Comparison of ENCODE assay signal across 10 cellular contexts in the genomic region with DNA sequence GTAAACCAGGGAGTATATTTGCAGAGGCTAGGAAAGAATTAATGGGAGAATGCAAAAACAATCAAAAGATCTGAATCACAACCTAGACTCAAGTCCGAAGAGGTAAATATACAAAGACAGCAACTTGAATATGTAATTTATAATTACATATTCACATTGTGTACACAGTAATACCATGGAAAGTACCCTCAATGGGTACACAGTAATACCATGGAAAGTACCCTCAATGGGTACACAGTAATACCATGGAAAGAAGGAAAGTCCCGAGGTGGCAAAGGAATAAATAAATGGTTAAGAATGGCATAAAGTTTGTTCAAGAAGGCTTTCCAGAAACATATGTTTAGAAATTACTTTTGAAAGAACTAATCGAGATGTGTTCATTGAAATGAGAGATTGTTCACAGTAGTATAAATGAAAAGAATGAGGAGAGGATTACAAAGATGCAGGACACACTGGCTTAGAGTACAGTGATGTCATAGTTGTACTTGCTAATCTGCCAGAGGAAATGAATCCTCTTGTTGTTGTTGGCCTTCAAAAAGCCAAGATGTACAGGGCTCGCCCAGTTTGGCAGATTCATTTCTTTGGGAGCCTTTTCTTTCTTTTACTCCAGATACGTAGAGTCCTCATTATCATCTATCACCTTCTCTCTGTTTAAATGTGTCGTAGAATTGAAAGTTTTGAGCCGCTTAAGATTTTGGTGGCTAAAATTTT.
DNase-seq lines count a peak whose midpoint lies in the region; ATAC-seq and TF ChIP-seq lines count a peak whose summit lies in the region.
"Had no signal": no experiment of that assay in that cellular context is flagged by ENCODE, and none has a peak within 500 bp of the region (broad histone marks: within the 10 kb centered on the region; RNA-seq: fewer than 3 reads in every experiment).

No MANE protein-coding gene starts in this region.

- H3K9me3 Mint-ChIP-seq in HFFc6, result no peaks in the 10 kb centered on the region
- H3K9me3 Mint-ChIP-seq: stimulated activated naive B cell treated with anti-CD40 and anti-IgM and Interleukin-4, amounts not matched to agents 10 μg/mL and 1 μg/mL and 100 μg/mL, for 72 hours had no signal

- H3K27me3 ChIP-seq in brain microvascular endothelial cell (replicated peaks) (no peaks in the 10 kb centered on the region), right atrium auricular region (no peaks in the 10 kb centered on the region)

- peak overlapping the region; percentile 58 for H3K27ac ChIP-seq in brain microvascular endothelial cell
- peak overlapping the region; percentile 67 to 72 for H3K27ac ChIP-seq in right atrium auricular region

- TF ChIP-seq CTCF in HFFc6 (IDR thresholded peaks at IDR 0.05) (no peak), brain microvascular endothelial cell (IDR thresholded peaks at IDR 0.05; ENCODE audit: low read depth, low read length, missing control alignments) (no peak), right atrium auricular region (IDR thresholded peaks at IDR 0.05) (no peak)

- H3K4me3 Mint-ChIP-seq in HFFc6, result peak overlapping the region; percentile 38; the same call in 1 of the 2 replicates
- H3K4me3 Mint-ChIP-seq: stimulated activated naive B cell treated with anti-CD40 and anti-IgM and Interleukin-4, amounts not matched to agents 10 μg/mL and 1 μg/mL and 100 μg/mL, for 72 hours had no signal

- H3K27me3 Mint-ChIP-seq in HFFc6 (ENCODE audit: insufficient read depth), result peaks cover 1% of the 10 kb centered on the region; the same call in 1 of the 2 replicates

- H3K36me3 Mint-ChIP-seq in HFFc6 (ENCODE audit: low read depth), result 0 out of 2 replicates have a peak, but pooled peaks cover 3% of the 10 kb centered on the region
- H3K36me3 Mint-ChIP-seq: stimulated activated naive B cell treated with anti-CD40 and anti-IgM and Interleukin-4, amounts not matched to agents 10 μg/mL and 1 μg/mL and 100 μg/mL, for 72 hours had no signal

- ATAC-seq in stimulated activated naive CD8-positive, alpha-beta T cell treated with anti-CD3 and anti-CD28 coated beads, Interleukin-15, Interleukin-2, amounts not matched to agents 100 U/mL and 50 U/mL, for 24 hours, result peak; percentile 29

- peak overlapping the region; percentile 66 for H3K27ac Mint-ChIP-seq in HFFc6
- H3K27ac Mint-ChIP-seq: stimulated activated naive B cell treated with anti-CD40 and anti-IgM and Interleukin-4, amounts not matched to agents 10 μg/mL and 1 μg/mL and 100 μg/mL, for 72 hours had no signal

- H3K4me3 ChIP-seq in brain microvascular endothelial cell (ENCODE audit: low read depth, low read length) (no peak overlapping the region), right atrium auricular region (no peak overlapping the region)

- no peaks in the 10 kb centered on the region for H3K9me3 ChIP-seq in right atrium auricular region

- H3K36me3 ChIP-seq in brain microvascular endothelial cell (replicated peaks) (no peaks in the 10 kb centered on the region), right atrium auricular region (no peaks in the 10 kb centered on the region)

- H3K4me1 ChIP-seq in right atrium auricular region, result peaks cover 0 to 20% of the 10 kb centered on the region in 2 donors

- in situ Hi-C loops in brain microvascular endothelial cell (cut with HindIII; ENCODE audit: low pct_ligation_motif_present, low sequenced_read_pairs), result no loop called here

- peaks cover 57% of the 10 kb centered on the region for H3K4me1 Mint-ChIP-seq in HFFc6 (ENCODE audit: low read depth)

- DNase-seq in HFFc6, result peak; percentile 44
- DNase-seq in brain microvascular endothelial cell, result peak; percentile 82
- DNase-seq in right atrium auricular region (ENCODE audit: low spot score), result no peak
- no peak for DNase-seq in stimulated activated naive CD8-positive, alpha-beta T cell treated with anti-CD3 and anti-CD28 coated beads, Interleukin-15, Interleukin-2, amounts not matched to agents 100 U/mL and 50 U/mL, for 24 hours
- DNase-seq in NK-92 treated with Interleukin-12 subunit alpha and Interleukin-12 subunit beta, amount 100 ng/mL, for 24 hours (lab: John Stamatoyannopoulos, UW), result no peak
- DNase-seq in activated T-cell treated with anti-CD3 and anti-CD28 coated beads, Interleukin-2, amount 50 U/mL, for 1 hour, result no peak
- DNase-seq in mesenteric fat pad (ENCODE audit: low spot score), result no peak
- no peak for DNase-seq in NCI-H2196 treated with DMSO at 0.1 percent for 48 hours (lab: John Stamatoyannopoulos, UW; ENCODE audit: unreplicated experiment)
- DNase-seq: NCI-H2171 treated with DMSO at 0.1 percent for 48 hours; stimulated activated naive B cell treated with anti-CD40 and anti-IgM and Interleukin-4, amounts not matched to agents 10 μg/mL and 1 μg/mL and 100 μg/mL, for 72 hours had no signal

Comparison
In these comparisons a context has a peak if more than half of its experiments do, and no peak if none do; other contexts are left out.
1. DNase-seq: peak in HFFc6 (single experiment) and brain microvascular endothelial cell (single experiment); none in right atrium auricular region (single experiment), stimulated activated naive CD8-positive, alpha-beta T cell treated with anti-CD3 and anti-CD28 coated beads, Interleukin-15, Interleukin-2, amounts not matched to agents 100 U/mL and 50 U/mL, for 24 hours (single experiment), NK-92 treated with Interleukin-12 subunit alpha and Interleukin-12 subunit beta, amount 100 ng/mL, for 24 hours (single experiment), activated T-cell treated with anti-CD3 and anti-CD28 coated beads, Interleukin-2, amount 50 U/mL, for 1 hour (single experiment), mesenteric fat pad (single experiment) and NCI-H2196 treated with DMSO at 0.1 percent for 48 hours (single experiment).